34 cellular contexts compared by ENCODE assay signal in genomic region chr7:40772096-40772495, GRCh38.
"Had no signal": no experiment of that assay in that cellular context is flagged by ENCODE, and none has a peak within 500 bp of the region (broad histone marks: within the 10 kb centered on the region; RNA-seq: fewer than 3 reads in every experiment).

No MANE protein-coding gene starts in this region.

- H3K4me1 Mint-ChIP-seq: activated CD4-positive, alpha-beta T cell treated with anti-CD3 and anti-CD28 coated beads for 36 hours; activated CD4-positive, alpha-beta T cell treated with anti-CD3 and anti-CD28 coated beads, Interleukin-2, amount 10 ng/mL, durations not matched to agents 24 days and 14 days; activated CD8-positive, alpha-beta memory T cell treated with anti-CD3 and anti-CD28 coated beads, Interleukin-2, amount 10 ng/mL, durations not matched to agents 7 days and 5 days; activated naive CD4-positive, alpha-beta T cell treated with anti-CD3 and anti-CD28 coated beads, Interleukin-2, amount 50 U/mL, for 24 hours; activated naive CD8-positive, alpha-beta T cell treated with anti-CD3 and anti-CD28 coated beads for 36 hours; activated naive CD8-positive, alpha-beta T cell treated with anti-CD3 and anti-CD28 coated beads, Interleukin-2, amount 50 U/mL, for 24 hours; brain; central memory CD8-positive, alpha-beta T cell had no signal

- H3K4me3 ChIP-seq: adrenal gland, breast epithelium, cardiac muscle cell, esophagus muscularis mucosa, gastroesophageal sphincter had no signal

- H3K27me3 ChIP-seq: adrenal gland, breast epithelium, cardiac muscle cell, esophagus muscularis mucosa, gastroesophageal sphincter had no signal

- H3K4me3 Mint-ChIP-seq: activated CD4-positive, alpha-beta memory T cell treated with anti-CD3 and anti-CD28 coated beads for 36 hours; activated CD4-positive, alpha-beta T cell treated with anti-CD3 and anti-CD28 coated beads for 36 hours; activated CD4-positive, alpha-beta T cell treated with anti-CD3 and anti-CD28 coated beads, Interleukin-2, amount 10 ng/mL, durations not matched to agents 24 days and 14 days; activated CD8-positive, alpha-beta memory T cell treated with anti-CD3 and anti-CD28 coated beads, Interleukin-2, amount 10 ng/mL, durations not matched to agents 7 days and 5 days; activated CD8-positive, alpha-beta T cell treated with anti-CD3 and anti-CD28 coated beads, Interleukin-2, amount 10 ng/mL, durations not matched to agents 7 days and 5 days; activated naive CD4-positive, alpha-beta T cell treated with anti-CD3 and anti-CD28 coated beads for 36 hours; activated naive CD4-positive, alpha-beta T cell treated with anti-CD3 and anti-CD28 coated beads, Interleukin-2, amount 50 U/mL, for 24 hours; activated naive CD8-positive, alpha-beta T cell treated with anti-CD3 and anti-CD28 coated beads for 36 hours; activated naive CD8-positive, alpha-beta T cell treated with anti-CD3 and anti-CD28 coated beads, Interleukin-2, amount 50 U/mL, for 24 hours; activated T-helper 1 cell treated with anti-CD3 and anti-CD28 coated beads, Interleukin-12 subunit alpha, Interleukin-12 subunit beta, Interleukin-2, Interleukin-4 antibody, amounts not matched to agents 30 ng/mL and 10 ng/mL and 1 ng/mL, durations not matched to agents 14 hours and 24 hours and 36 hours; brain; central memory CD8-positive, alpha-beta T cell; effector memory CD8-positive, alpha-beta T cell had no signal

- H3K27ac Mint-ChIP-seq: activated CD4-positive, alpha-beta memory T cell treated with anti-CD3 and anti-CD28 coated beads for 36 hours; activated CD4-positive, alpha-beta T cell treated with anti-CD3 and anti-CD28 coated beads for 36 hours; activated CD4-positive, alpha-beta T cell treated with anti-CD3 and anti-CD28 coated beads, Interleukin-2, amount 10 ng/mL, durations not matched to agents 24 days and 14 days; activated CD8-positive, alpha-beta memory T cell treated with anti-CD3 and anti-CD28 coated beads, Interleukin-2, amount 10 ng/mL, durations not matched to agents 7 days and 5 days; activated CD8-positive, alpha-beta T cell treated with anti-CD3 and anti-CD28 coated beads, Interleukin-2, amount 10 ng/mL, durations not matched to agents 7 days and 5 days; activated naive CD4-positive, alpha-beta T cell treated with anti-CD3 and anti-CD28 coated beads for 36 hours; activated naive CD4-positive, alpha-beta T cell treated with anti-CD3 and anti-CD28 coated beads, Interleukin-2, amount 50 U/mL, for 24 hours; activated naive CD8-positive, alpha-beta T cell treated with anti-CD3 and anti-CD28 coated beads for 36 hours; activated naive CD8-positive, alpha-beta T cell treated with anti-CD3 and anti-CD28 coated beads, Interleukin-2, amount 50 U/mL, for 24 hours; activated T-helper 1 cell treated with anti-CD3 and anti-CD28 coated beads, Interleukin-12 subunit alpha, Interleukin-12 subunit beta, Interleukin-2, Interleukin-4 antibody, amounts not matched to agents 30 ng/mL and 10 ng/mL and 1 ng/mL, durations not matched to agents 14 hours and 24 hours and 36 hours; activated T-helper 2 cell treated with anti-CD3 and anti-CD28 coated beads, Interferon-gamma antibody, Interleukin-2, Interleukin-4, amounts not matched to agents 10 μg/mL and 5 μg/mL and 100 μg/mL, durations not matched to agents 14 hours and 24 hours and 36 hours; brain; effector memory CD8-positive, alpha-beta T cell had no signal

- H3K9me3 Mint-ChIP-seq: activated CD4-positive, alpha-beta memory T cell treated with anti-CD3 and anti-CD28 coated beads for 36 hours; activated CD4-positive, alpha-beta T cell treated with anti-CD3 and anti-CD28 coated beads, Interleukin-2, amount 10 ng/mL, durations not matched to agents 24 days and 14 days; activated naive CD4-positive, alpha-beta T cell treated with anti-CD3 and anti-CD28 coated beads for 36 hours; activated naive CD4-positive, alpha-beta T cell treated with anti-CD3 and anti-CD28 coated beads, Interleukin-2, amount 50 U/mL, for 24 hours; activated naive CD8-positive, alpha-beta T cell treated with anti-CD3 and anti-CD28 coated beads for 36 hours; activated naive CD8-positive, alpha-beta T cell treated with anti-CD3 and anti-CD28 coated beads, Interleukin-2, amount 50 U/mL, for 24 hours; activated T-helper 1 cell treated with anti-CD3 and anti-CD28 coated beads, Interleukin-12 subunit alpha, Interleukin-12 subunit beta, Interleukin-2, Interleukin-4 antibody, amounts not matched to agents 30 ng/mL and 10 ng/mL and 1 ng/mL, durations not matched to agents 14 hours and 24 hours and 36 hours; activated T-helper 2 cell treated with anti-CD3 and anti-CD28 coated beads, Interferon-gamma antibody, Interleukin-2, Interleukin-4, amounts not matched to agents 10 μg/mL and 5 μg/mL and 100 μg/mL, durations not matched to agents 14 hours and 24 hours and 36 hours; brain had no signal

- H3K27ac ChIP-seq: adrenal gland, breast epithelium, cardiac muscle cell had no signal

- H3K9me3 ChIP-seq: adrenal gland, breast epithelium, esophagus muscularis mucosa, gastroesophageal sphincter had no signal

- H3K27me3 Mint-ChIP-seq: activated CD4-positive, alpha-beta memory T cell treated with anti-CD3 and anti-CD28 coated beads for 36 hours; activated CD4-positive, alpha-beta T cell treated with anti-CD3 and anti-CD28 coated beads for 36 hours; activated CD4-positive, alpha-beta T cell treated with anti-CD3 and anti-CD28 coated beads, Interleukin-2, amount 10 ng/mL, durations not matched to agents 24 days and 14 days; activated CD8-positive, alpha-beta memory T cell treated with anti-CD3 and anti-CD28 coated beads, Interleukin-2, amount 10 ng/mL, durations not matched to agents 7 days and 5 days; activated naive CD4-positive, alpha-beta T cell treated with anti-CD3 and anti-CD28 coated beads, Interleukin-2, amount 50 U/mL, for 24 hours; activated naive CD8-positive, alpha-beta T cell treated with anti-CD3 and anti-CD28 coated beads for 36 hours; activated naive CD8-positive, alpha-beta T cell treated with anti-CD3 and anti-CD28 coated beads, Interleukin-2, amount 50 U/mL, for 24 hours; central memory CD8-positive, alpha-beta T cell; effector memory CD8-positive, alpha-beta T cell had no signal

- H3K36me3 ChIP-seq: adrenal gland, breast epithelium, cardiac muscle cell, esophagus muscularis mucosa, gastroesophageal sphincter had no signal

- FAIRE-seq: colon had no signal

- H3K36me3 Mint-ChIP-seq: activated CD4-positive, alpha-beta memory T cell treated with anti-CD3 and anti-CD28 coated beads for 36 hours; activated CD8-positive, alpha-beta memory T cell treated with anti-CD3 and anti-CD28 coated beads, Interleukin-2, amount 10 ng/mL, durations not matched to agents 7 days and 5 days; activated naive CD4-positive, alpha-beta T cell treated with anti-CD3 and anti-CD28 coated beads, Interleukin-2, amount 50 U/mL, for 24 hours; activated naive CD8-positive, alpha-beta T cell treated with anti-CD3 and anti-CD28 coated beads for 36 hours; brain had no signal

- H3K4me1 ChIP-seq: adrenal gland, breast epithelium had no signal

- DNase-seq: activated CD4-positive, alpha-beta memory T cell treated with anti-CD3 and anti-CD28 coated beads for 36 hours; activated CD4-positive, alpha-beta T cell treated with anti-CD3 and anti-CD28 coated beads for 36 hours; activated CD4-positive, alpha-beta T cell treated with anti-CD3 and anti-CD28 coated beads, Interleukin-2, amount 10 ng/mL, durations not matched to agents 24 days and 14 days; activated CD4-positive, CD25-positive, alpha-beta regulatory T cell; activated CD4-positive, CD25-positive, alpha-beta regulatory T cell treated with anti-CD3 and anti-CD28 coated beads, Interleukin-2, amount 50 U/mL, for 72 hours; activated CD8-positive, alpha-beta memory T cell treated with anti-CD3 and anti-CD28 coated beads, Interleukin-2, amount 10 ng/mL, durations not matched to agents 7 days and 5 days; activated CD8-positive, alpha-beta memory T cell treated with anti-CD3 and anti-CD28 coated beads, Interleukin-2, amount 50 U/mL, for 4 hours; activated CD8-positive, alpha-beta T cell treated with anti-CD3 and anti-CD28 coated beads, Interleukin-2, amount 10 ng/mL, durations not matched to agents 7 days and 5 days; activated effector memory CD4-positive, alpha-beta T cell treated with anti-CD3 and anti-CD28 coated beads, Interleukin-2, amount 50 U/mL, for 16 hours; activated naive CD4-positive, alpha-beta T cell treated with anti-CD3 and anti-CD28 coated beads for 36 hours; activated naive CD8-positive, alpha-beta T cell treated with anti-CD3 and anti-CD28 coated beads for 36 hours; activated naive CD8-positive, alpha-beta T cell treated with anti-CD3 and anti-CD28 coated beads, Interleukin-2, amount 50 U/mL, for 24 hours; activated T-cell treated with anti-CD3 and anti-CD28 coated beads, Interleukin-2, amount 50 U/mL, for 1 hour; activated T-cell treated with anti-CD3 and anti-CD28 coated beads, Interleukin-2, amount 50 U/mL, for 48 hours; adrenal gland; amygdala; aorta; cortex of kidney; dermis blood vessel endothelial cell; effector CD4-positive, alpha-beta T cell; effector memory CD8-positive, alpha-beta T cell; erythroblast; foreskin melanocyte; T-helper 2 cell had no signal
